12 cellular contexts compared by ENCODE assay signal in genomic region chr4:59247032-59247431, GRCh38.
A peak's percentile ranks its signal among the peaks of the same experiment; 100 is the strongest.
DNase-seq lines count a peak whose midpoint lies in the region; ATAC-seq, FAIRE-seq and TF ChIP-seq lines count a peak whose summit lies in the region.
"Had no signal": no experiment of that assay in that cellular context is flagged by ENCODE, and none has a peak within 500 bp of the region (broad histone marks: within the 10 kb centered on the region; RNA-seq: fewer than 3 reads in every experiment).

No MANE protein-coding gene starts in this region.

- no peaks in the 10 kb centered on the region for H3K9me3 ChIP-seq in small intestine (ENCODE audit: control insufficient read depth, low read depth)
- H3K9me3 ChIP-seq: ovary, upper lobe of left lung had no signal

- DNase-seq in NCI-H510A treated with DMSO at 0.1 percent for 48 hours (lab: John Stamatoyannopoulos, UW) (peak; percentile 27), NCI-H510A (lab: John Stamatoyannopoulos, UW) (no peak), OCI-M1 (lab: John Stamatoyannopoulos, UW) (peak; percentile 43), foreskin keratinocyte (no peak), small intestine (peak; percentile 8), NCI-H748 (lab: John Stamatoyannopoulos, UW; ENCODE audit: unreplicated experiment) (no peak)
- no peak for DNase-seq in stimulated activated CD4-positive, alpha-beta T cell treated with anti-CD3 and anti-CD28 coated beads, Interleukin-4, amount 100 ng/mL, for 1 hour
- DNase-seq: dermis blood vessel endothelial cell; NK-92 treated with Interleukin-12 subunit alpha and Interleukin-12 subunit beta, amount 100 ng/mL, for 24 hours; ovary; upper lobe of left lung had no signal

- no peak overlapping the region for H3K27ac ChIP-seq in foreskin keratinocyte
- no peak overlapping the region for H3K27ac ChIP-seq in small intestine (ENCODE audit: low read depth in 1 of 2, low read length in 1 of 2)
- H3K27ac ChIP-seq: ovary, upper lobe of left lung had no signal

- 0 to 9% (median 6%) methylated on average over 1 of the region's 1 CpG for WGBS in small intestine, 3 donors

- FAIRE-seq in small intestine (lab: Jason Lieb, UNC) = no peak

- no peaks in the 10 kb centered on the region for H3K36me3 ChIP-seq in small intestine (ENCODE audit: control insufficient read depth in 2 of 2, insufficient read depth in 2 of 2, low read length in 2 of 2)
- H3K36me3 ChIP-seq: ovary, upper lobe of left lung had no signal

- H3K27me3 ChIP-seq in foreskin keratinocyte (no peaks in the 10 kb centered on the region), small intestine (ENCODE audit: control insufficient read depth in 2 of 2, insufficient read depth in 2 of 2, low read length in 2 of 2) (no peaks in the 10 kb centered on the region)
- H3K27me3 ChIP-seq: ovary, upper lobe of left lung had no signal

- ATAC-seq in foreskin keratinocyte (no peak), GM18858 (IDR thresholded peaks at IDR 0.05; ENCODE audit: unreplicated experiment) (no peak)

- peak; percentile 57 for TF ChIP-seq CTCF in foreskin keratinocyte (conservative IDR thresholded peaks at IDR 0.05)

- no peak overlapping the region for H3K4me3 ChIP-seq in small intestine (ENCODE audit: low read depth in 1 of 2, low read length in 2 of 2)
- H3K4me3 ChIP-seq: ovary, upper lobe of left lung had no signal

- H3K4me1 ChIP-seq in foreskin keratinocyte (no peaks in the 10 kb centered on the region), small intestine (ENCODE audit: control insufficient read depth in 2 of 2, insufficient read depth in 1 of 2, low read depth in 1 of 2, low read length in 1 of 2) (no peaks in the 10 kb centered on the region)
- H3K4me1 ChIP-seq: upper lobe of left lung had no signal

Comparison
In these comparisons a context has a peak if more than half of its experiments do, and no peak if none do; other contexts are left out.
1. DNase-seq: peak in NCI-H510A treated with DMSO at 0.1 percent for 48 hours (single experiment), OCI-M1 (single experiment) and small intestine (single experiment); none in NCI-H510A (single experiment), foreskin keratinocyte (0 of 2), stimulated activated CD4-positive, alpha-beta T cell treated with anti-CD3 and anti-CD28 coated beads, Interleukin-4, amount 100 ng/mL, for 1 hour (single experiment) and NCI-H748 (single experiment).